In genomic region chr1:5897281-5897680, GRCh38 we compare ENCODE assay signal across 21 cellular contexts.
"Had no signal": no experiment of that assay in that cellular context is flagged by ENCODE, and none has a peak within 500 bp of the region (broad histone marks: within the 10 kb centered on the region; RNA-seq: fewer than 3 reads in every experiment).

No MANE protein-coding gene starts in this region.

- FAIRE-seq: islet of Langerhans, TTC549 had no signal

- H3K27me3 Mint-ChIP-seq: activated B cell treated with CpG ODN at 0.5 μM for 24 hours; central memory CD8-positive, alpha-beta T cell; naive B cell; stimulated activated naive CD8-positive, alpha-beta T cell treated with anti-CD3 and anti-CD28 coated beads, Interleukin-15, amount 100 ng/mL, for 72 hours; type B pancreatic cell had no signal

- H3K4me3 ChIP-seq: body of pancreas, coronary artery, psoas muscle, right lobe of liver, smooth muscle cell had no signal

- H3K27me3 ChIP-seq: body of pancreas, right lobe of liver had no signal

- H3K9me3 Mint-ChIP-seq: activated B cell treated with CpG ODN at 0.5 μM for 24 hours; activated naive CD4-positive, alpha-beta T cell treated with anti-CD3 and anti-CD28 coated beads, Interleukin-2, amount 50 U/mL, for 72 hours; activated T-cell treated with anti-CD3 and anti-CD28 coated beads, Interleukin-2, amount 50 U/mL, for 72 hours; central memory CD8-positive, alpha-beta T cell; stimulated activated naive CD8-positive, alpha-beta T cell treated with anti-CD3 and anti-CD28 coated beads, Interleukin-15, amount 100 ng/mL, for 72 hours; type B pancreatic cell had no signal

- DNase-seq: activated B cell treated with CpG ODN at 0.5 μM for 24 hours; activated CD4-positive, alpha-beta T cell treated with anti-CD3 and anti-CD28 coated beads for 48 hours; activated CD8-positive, alpha-beta memory T cell treated with anti-CD3 and anti-CD28 coated beads, Interleukin-2, amount 50 U/mL, for 4 hours; activated CD8-positive, alpha-beta T cell treated with anti-CD3 and anti-CD28 coated beads, Interleukin-2, amount 10 ng/mL, durations not matched to agents 7 days and 5 days; activated gamma-delta T cell; activated T-cell treated with anti-CD3 and anti-CD28 coated beads, Interleukin-2, amount 50 U/mL, for 72 hours; body of pancreas; effector CD4-positive, alpha-beta T cell; foreskin fibroblast; mammary epithelial cell; naive B cell; stimulated activated naive CD8-positive, alpha-beta T cell treated with anti-CD3 and anti-CD28 coated beads, Interleukin-15, amount 100 ng/mL, for 72 hours had no signal

- ATAC-seq: activated CD8-positive, alpha-beta T cell treated with anti-CD3 and anti-CD28 coated beads, Interleukin-2, amount 10 ng/mL, durations not matched to agents 7 days and 5 days; activated naive CD4-positive, alpha-beta T cell treated with anti-CD3 and anti-CD28 coated beads, Interleukin-2, amount 50 U/mL, for 72 hours; activated T-cell treated with anti-CD3 and anti-CD28 coated beads, Interleukin-2, amount 50 U/mL, for 72 hours; body of pancreas; psoas muscle; stimulated activated naive CD8-positive, alpha-beta T cell treated with anti-CD3 and anti-CD28 coated beads, Interleukin-15, amount 100 ng/mL, for 72 hours had no signal

- H3K27ac ChIP-seq: body of pancreas, coronary artery, psoas muscle, right lobe of liver had no signal

- H3K27ac Mint-ChIP-seq: activated B cell treated with CpG ODN at 0.5 μM for 24 hours; activated CD8-positive, alpha-beta T cell treated with anti-CD3 and anti-CD28 coated beads, Interleukin-2, amount 10 ng/mL, durations not matched to agents 7 days and 5 days; activated naive CD4-positive, alpha-beta T cell treated with anti-CD3 and anti-CD28 coated beads, Interleukin-2, amount 50 U/mL, for 72 hours; activated T-cell treated with anti-CD3 and anti-CD28 coated beads, Interleukin-2, amount 50 U/mL, for 72 hours; type B pancreatic cell had no signal

- H3K4me1 ChIP-seq: body of pancreas, psoas muscle, right lobe of liver had no signal

- H3K36me3 ChIP-seq: right lobe of liver had no signal

- H3K4me3 Mint-ChIP-seq: activated B cell treated with CpG ODN at 0.5 μM for 24 hours; activated CD8-positive, alpha-beta T cell treated with anti-CD3 and anti-CD28 coated beads, Interleukin-2, amount 10 ng/mL, durations not matched to agents 7 days and 5 days; activated T-cell treated with anti-CD3 and anti-CD28 coated beads, Interleukin-2, amount 50 U/mL, for 72 hours; central memory CD8-positive, alpha-beta T cell; naive B cell; stimulated activated naive CD8-positive, alpha-beta T cell treated with anti-CD3 and anti-CD28 coated beads, Interleukin-15, amount 100 ng/mL, for 72 hours; type B pancreatic cell had no signal

- H3K4me1 Mint-ChIP-seq: activated B cell treated with CpG ODN at 0.5 μM for 24 hours; naive B cell; stimulated activated naive CD8-positive, alpha-beta T cell treated with anti-CD3 and anti-CD28 coated beads, Interleukin-15, amount 100 ng/mL, for 72 hours had no signal

- H3K9me3 ChIP-seq: body of pancreas, psoas muscle, right lobe of liver had no signal

- H3K4me2 ChIP-seq: smooth muscle cell had no signal
